2 cellular contexts compared by ENCODE assay signal in the genomic region with DNA sequence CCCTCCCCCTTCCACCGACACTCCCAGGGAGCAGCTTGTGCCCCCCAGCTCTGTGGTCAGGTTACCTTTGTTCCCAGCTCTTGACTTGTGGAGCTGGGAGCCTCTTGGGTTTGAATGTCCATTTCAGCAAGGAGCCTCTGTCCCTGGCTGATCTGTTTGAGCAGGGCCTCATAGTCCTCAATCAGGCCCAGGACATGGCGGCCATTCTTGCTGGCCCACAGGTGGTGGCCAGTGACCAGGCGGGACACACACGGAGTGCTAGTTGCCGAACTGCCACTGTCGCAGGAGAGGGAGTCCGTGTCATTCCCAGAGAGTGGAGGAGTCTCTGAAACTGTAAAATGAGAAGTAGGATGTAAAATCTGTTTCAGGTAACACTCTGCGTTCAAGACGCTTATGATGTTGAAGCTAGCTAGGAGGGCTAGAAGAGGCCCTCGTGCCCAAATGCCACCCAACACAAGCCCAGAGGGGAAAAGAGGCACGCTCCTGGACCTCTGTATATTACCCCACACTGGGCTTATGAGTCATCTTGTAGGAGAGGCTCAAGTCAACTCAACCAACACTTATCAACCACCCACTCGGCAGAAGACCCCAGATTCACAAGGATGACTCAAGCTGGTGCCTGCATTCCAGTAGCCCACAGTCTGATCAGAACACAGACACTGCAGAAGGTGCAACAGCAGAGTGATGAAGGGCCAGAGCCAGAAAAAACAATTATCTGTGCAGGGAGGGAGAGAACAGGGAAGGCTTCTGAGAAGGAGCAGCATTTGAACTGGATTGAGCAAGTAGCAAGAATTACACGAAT.
TF ChIP-seq lines count a peak whose summit lies in the region.

No MANE protein-coding gene starts in this region.

TF ChIP-seq in A549, 52 proteins besides CTCF, POLR2A, EP300 and RAD21 (continued from another document and continues in another):
- TF ChIP-seq RNF2 (IDR thresholded peaks at IDR 0.05; ENCODE audit: borderline replicate concordance, low read depth) = no peak
- TF ChIP-seq, protein P1, sequence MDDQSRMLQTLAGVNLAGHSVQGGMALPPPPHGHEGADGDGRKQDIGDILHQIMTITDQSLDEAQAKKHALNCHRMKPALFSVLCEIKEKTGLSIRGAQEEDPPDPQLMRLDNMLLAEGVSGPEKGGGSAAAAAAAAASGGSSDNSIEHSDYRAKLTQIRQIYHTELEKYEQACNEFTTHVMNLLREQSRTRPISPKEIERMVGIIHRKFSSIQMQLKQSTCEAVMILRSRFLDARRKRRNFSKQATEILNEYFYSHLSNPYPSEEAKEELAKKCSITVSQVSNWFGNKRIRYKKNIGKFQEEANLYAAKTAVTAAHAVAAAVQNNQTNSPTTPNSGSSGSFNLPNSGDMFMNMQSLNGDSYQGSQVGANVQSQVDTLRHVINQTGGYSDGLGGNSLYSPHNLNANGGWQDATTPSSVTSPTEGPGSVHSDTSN (IDR thresholded peaks at IDR 0.05) = no peak
- TF ChIP-seq JUNB (IDR thresholded peaks at IDR 0.05) = peak; percentile 81
- TF ChIP-seq RARB (CRISPR knock-in tag; IDR thresholded peaks at IDR 0.05) = no peak
- TF ChIP-seq CBX8 (IDR thresholded peaks at IDR 0.05) = no peak
- peak; percentile 51; the same call in 1 of the 2 replicates for TF ChIP-seq HEYL (CRISPR knock-in tag; IDR thresholded peaks at IDR 0.05)
- TF ChIP-seq, protein P2, sequence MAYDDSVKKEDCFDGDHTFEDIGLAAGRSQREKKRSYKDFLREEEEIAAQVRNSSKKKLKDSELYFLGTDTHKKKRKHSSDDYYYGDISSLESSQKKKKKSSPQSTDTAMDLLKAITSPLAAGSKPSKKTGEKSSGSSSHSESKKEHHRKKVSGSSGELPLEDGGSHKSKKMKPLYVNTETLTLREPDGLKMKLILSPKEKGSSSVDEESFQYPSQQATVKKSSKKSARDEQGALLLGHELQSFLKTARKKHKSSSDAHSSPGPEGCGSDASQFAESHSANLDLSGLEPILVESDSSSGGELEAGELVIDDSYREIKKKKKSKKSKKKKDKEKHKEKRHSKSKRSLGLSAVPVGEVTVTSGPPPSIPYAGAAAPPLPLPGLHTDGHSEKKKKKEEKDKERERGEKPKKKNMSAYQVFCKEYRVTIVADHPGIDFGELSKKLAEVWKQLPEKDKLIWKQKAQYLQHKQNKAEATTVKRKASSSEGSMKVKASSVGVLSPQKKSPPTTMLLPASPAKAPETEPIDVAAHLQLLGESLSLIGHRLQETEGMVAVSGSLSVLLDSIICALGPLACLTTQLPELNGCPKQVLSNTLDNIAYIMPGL (CRISPR knock-in tag; IDR thresholded peaks at IDR 0.05; ENCODE audit: borderline replicate concordance) = 0 out of 2 replicates have a peak, but pooled peaks have one; percentile 11
- TF ChIP-seq, protein P3, sequence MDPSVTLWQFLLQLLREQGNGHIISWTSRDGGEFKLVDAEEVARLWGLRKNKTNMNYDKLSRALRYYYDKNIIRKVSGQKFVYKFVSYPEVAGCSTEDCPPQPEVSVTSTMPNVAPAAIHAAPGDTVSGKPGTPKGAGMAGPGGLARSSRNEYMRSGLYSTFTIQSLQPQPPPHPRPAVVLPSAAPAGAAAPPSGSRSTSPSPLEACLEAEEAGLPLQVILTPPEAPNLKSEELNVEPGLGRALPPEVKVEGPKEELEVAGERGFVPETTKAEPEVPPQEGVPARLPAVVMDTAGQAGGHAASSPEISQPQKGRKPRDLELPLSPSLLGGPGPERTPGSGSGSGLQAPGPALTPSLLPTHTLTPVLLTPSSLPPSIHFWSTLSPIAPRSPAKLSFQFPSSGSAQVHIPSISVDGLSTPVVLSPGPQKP (IDR thresholded peaks at IDR 0.05; ENCODE audit: low read depth, low read length) = no peak
- TF ChIP-seq HDAC2 (IDR thresholded peaks at IDR 0.05) = no peak
- no peak for TF ChIP-seq KDM1A (IDR thresholded peaks at IDR 0.05; ENCODE audit: low read depth)
- TF ChIP-seq CEBPB (IDR thresholded peaks at IDR 0.05) = peak; percentile 82 to 95
- peak; percentile 82 for TF ChIP-seq EHF (CRISPR knock-in tag; IDR thresholded peaks at IDR 0.05)
- TF ChIP-seq FOSL2 (IDR thresholded peaks at IDR 0.05) = peak; percentile 82
- peak; percentile 96 for TF ChIP-seq FOSL2 (CRISPR knock-in tag; IDR thresholded peaks at IDR 0.05)
- TF ChIP-seq, protein P4, sequence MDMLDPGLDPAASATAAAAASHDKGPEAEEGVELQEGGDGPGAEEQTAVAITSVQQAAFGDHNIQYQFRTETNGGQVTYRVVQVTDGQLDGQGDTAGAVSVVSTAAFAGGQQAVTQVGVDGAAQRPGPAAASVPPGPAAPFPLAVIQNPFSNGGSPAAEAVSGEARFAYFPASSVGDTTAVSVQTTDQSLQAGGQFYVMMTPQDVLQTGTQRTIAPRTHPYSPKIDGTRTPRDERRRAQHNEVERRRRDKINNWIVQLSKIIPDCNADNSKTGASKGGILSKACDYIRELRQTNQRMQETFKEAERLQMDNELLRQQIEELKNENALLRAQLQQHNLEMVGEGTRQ (IDR thresholded peaks at IDR 0.05) = no peak
- TF ChIP-seq NPAS2 (CRISPR knock-in tag; IDR thresholded peaks at IDR 0.05; ENCODE audit: borderline replicate concordance) = peak; percentile 19; the same call in 1 of the 2 replicates
- TF ChIP-seq GATA3 (IDR thresholded peaks at IDR 0.05; ENCODE audit: borderline replicate concordance) = peak; percentile 61; the same call in 1 of the 2 replicates
- no peak for TF ChIP-seq ESRRA (IDR thresholded peaks at IDR 0.05; ENCODE audit: borderline replicate concordance, low read length)
- TF ChIP-seq MYC (IDR thresholded peaks at IDR 0.05; ENCODE audit: borderline replicate concordance, low read length) = no peak
- TF ChIP-seq, protein P5, sequence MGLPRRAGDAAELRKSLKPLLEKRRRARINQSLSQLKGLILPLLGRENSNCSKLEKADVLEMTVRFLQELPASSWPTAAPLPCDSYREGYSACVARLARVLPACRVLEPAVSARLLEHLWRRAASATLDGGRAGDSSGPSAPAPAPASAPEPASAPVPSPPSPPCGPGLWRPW (IDR thresholded peaks at IDR 0.05) = no peak
- TF ChIP-seq, protein P6, sequence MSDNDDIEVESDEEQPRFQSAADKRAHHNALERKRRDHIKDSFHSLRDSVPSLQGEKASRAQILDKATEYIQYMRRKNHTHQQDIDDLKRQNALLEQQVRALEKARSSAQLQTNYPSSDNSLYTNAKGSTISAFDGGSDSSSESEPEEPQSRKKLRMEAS (IDR thresholded peaks at IDR 0.05) = peak; percentile 94
- TF ChIP-seq ZNF302 (CRISPR knock-in tag; IDR thresholded peaks at IDR 0.05) = no peak
- TF ChIP-seq FOXS1 (CRISPR knock-in tag; IDR thresholded peaks at IDR 0.05) = no peak
- TF ChIP-seq CBX2 (IDR thresholded peaks at IDR 0.05; ENCODE audit: borderline replicate concordance, low read depth) = no peak
- TF ChIP-seq KDM5A (IDR thresholded peaks at IDR 0.05) = no peak
- peak; percentile 92; the same call in 1 of the 2 replicates for TF ChIP-seq HOXB13 (CRISPR knock-in tag; IDR thresholded peaks at IDR 0.05; ENCODE audit: low read depth)
- TF ChIP-seq RCOR1 (IDR thresholded peaks at IDR 0.05; ENCODE audit: low read depth, low read length) = no peak
- TF ChIP-seq TP53 (CRISPR knock-in tag; IDR thresholded peaks at IDR 0.05) = peak; percentile 35; the same call in 1 of the 2 replicates
- TF ChIP-seq SREBF2 (IDR thresholded peaks at IDR 0.05) = no peak
- TF ChIP-seq PHF8 (IDR thresholded peaks at IDR 0.05; ENCODE audit: borderline replicate concordance, low read depth) = no peak
- TF ChIP-seq CHD2 (IDR thresholded peaks at IDR 0.05; ENCODE audit: low read length, partially characterized antibody) = no peak
- TF ChIP-seq MAFK (IDR thresholded peaks at IDR 0.05; ENCODE audit: partially characterized antibody) = no peak
- TF ChIP-seq ZSCAN20 (CRISPR knock-in tag; IDR thresholded peaks at IDR 0.05) = no peak
- TF ChIP-seq TFCP2L1 (CRISPR knock-in tag; IDR thresholded peaks at IDR 0.05) = no peak
- peak; percentile 68 to 71; a peak in 4 of 5 replicates for TF ChIP-seq JUN (IDR thresholded peaks at IDR 0.05)

TF ChIP-seq in HCT116, 20 proteins besides CTCF, POLR2A, EP300 and RAD21 (continued from another document):
- TF ChIP-seq, protein P7, sequence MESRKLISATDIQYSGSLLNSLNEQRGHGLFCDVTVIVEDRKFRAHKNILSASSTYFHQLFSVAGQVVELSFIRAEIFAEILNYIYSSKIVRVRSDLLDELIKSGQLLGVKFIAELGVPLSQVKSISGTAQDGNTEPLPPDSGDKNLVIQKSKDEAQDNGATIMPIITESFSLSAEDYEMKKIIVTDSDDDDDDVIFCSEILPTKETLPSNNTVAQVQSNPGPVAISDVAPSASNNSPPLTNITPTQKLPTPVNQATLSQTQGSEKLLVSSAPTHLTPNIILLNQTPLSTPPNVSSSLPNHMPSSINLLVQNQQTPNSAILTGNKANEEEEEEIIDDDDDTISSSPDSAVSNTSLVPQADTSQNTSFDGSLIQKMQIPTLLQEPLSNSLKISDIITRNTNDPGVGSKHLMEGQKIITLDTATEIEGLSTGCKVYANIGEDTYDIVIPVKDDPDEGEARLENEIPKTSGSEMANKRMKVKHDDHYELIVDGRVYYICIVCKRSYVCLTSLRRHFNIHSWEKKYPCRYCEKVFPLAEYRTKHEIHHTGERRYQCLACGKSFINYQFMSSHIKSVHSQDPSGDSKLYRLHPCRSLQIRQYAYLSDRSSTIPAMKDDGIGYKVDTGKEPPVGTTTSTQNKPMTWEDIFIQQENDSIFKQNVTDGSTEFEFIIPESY (IDR thresholded peaks at IDR 0.05; ENCODE audit: extremely low read depth, insufficient replicate concordance, low read length) = no peak
- no peak for TF ChIP-seq SRF (IDR thresholded peaks at IDR 0.05; ENCODE audit: low read depth)
- peak; percentile 48; the same call in 1 of the 2 replicates for TF ChIP-seq SIN3A (IDR thresholded peaks at IDR 0.05; ENCODE audit: low read depth)
- peak; percentile 94 for TF ChIP-seq CEBPB (IDR thresholded peaks at IDR 0.05; ENCODE audit: low read depth)
- no peak for TF ChIP-seq EZH2 (IDR thresholded peaks at IDR 0.05)
- peak; percentile 61; the same call in 1 of the 2 replicates for TF ChIP-seq SP1 (IDR thresholded peaks at IDR 0.05; ENCODE audit: low read depth)
- no peak; the same call in 1 of the 2 replicates for TF ChIP-seq JUND (IDR thresholded peaks at IDR 0.05)
- TF ChIP-seq TCF7L2 (IDR thresholded peaks at IDR 0.05; ENCODE audit: borderline replicate concordance, extremely low read depth, insufficient read depth, insufficient read length) = peak; percentile 47
- TF ChIP-seq ELF1 (IDR thresholded peaks at IDR 0.05; ENCODE audit: borderline replicate concordance, low read depth) = no peak
- TF ChIP-seq, protein P8, sequence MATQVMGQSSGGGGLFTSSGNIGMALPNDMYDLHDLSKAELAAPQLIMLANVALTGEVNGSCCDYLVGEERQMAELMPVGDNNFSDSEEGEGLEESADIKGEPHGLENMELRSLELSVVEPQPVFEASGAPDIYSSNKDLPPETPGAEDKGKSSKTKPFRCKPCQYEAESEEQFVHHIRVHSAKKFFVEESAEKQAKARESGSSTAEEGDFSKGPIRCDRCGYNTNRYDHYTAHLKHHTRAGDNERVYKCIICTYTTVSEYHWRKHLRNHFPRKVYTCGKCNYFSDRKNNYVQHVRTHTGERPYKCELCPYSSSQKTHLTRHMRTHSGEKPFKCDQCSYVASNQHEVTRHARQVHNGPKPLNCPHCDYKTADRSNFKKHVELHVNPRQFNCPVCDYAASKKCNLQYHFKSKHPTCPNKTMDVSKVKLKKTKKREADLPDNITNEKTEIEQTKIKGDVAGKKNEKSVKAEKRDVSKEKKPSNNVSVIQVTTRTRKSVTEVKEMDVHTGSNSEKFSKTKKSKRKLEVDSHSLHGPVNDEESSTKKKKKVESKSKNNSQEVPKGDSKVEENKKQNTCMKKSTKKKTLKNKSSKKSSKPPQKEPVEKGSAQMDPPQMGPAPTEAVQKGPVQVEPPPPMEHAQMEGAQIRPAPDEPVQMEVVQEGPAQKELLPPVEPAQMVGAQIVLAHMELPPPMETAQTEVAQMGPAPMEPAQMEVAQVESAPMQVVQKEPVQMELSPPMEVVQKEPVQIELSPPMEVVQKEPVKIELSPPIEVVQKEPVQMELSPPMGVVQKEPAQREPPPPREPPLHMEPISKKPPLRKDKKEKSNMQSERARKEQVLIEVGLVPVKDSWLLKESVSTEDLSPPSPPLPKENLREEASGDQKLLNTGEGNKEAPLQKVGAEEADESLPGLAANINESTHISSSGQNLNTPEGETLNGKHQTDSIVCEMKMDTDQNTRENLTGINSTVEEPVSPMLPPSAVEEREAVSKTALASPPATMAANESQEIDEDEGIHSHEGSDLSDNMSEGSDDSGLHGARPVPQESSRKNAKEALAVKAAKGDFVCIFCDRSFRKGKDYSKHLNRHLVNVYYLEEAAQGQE (IDR thresholded peaks at IDR 0.05; ENCODE audit: low read depth) = no peak
- no peak for TF ChIP-seq YY1 (IDR thresholded peaks at IDR 0.05; ENCODE audit: extremely low read depth, insufficient replicate concordance, low read depth, low read length)
- peak; percentile 36; the same call in 1 of the 2 replicates for TF ChIP-seq EGR1 (IDR thresholded peaks at IDR 0.05; ENCODE audit: low read depth)
- TF ChIP-seq CBX3 (IDR thresholded peaks at IDR 0.05; ENCODE audit: low read depth) = peak; percentile 86
- TF ChIP-seq EZH2phosphoT487 (IDR thresholded peaks at IDR 0.05; ENCODE audit: borderline replicate concordance) = no peak
